In genomic region chr1:219308367-219308766, GRCh38 we compare ENCODE assay signal across 34 cellular contexts.
"Had no signal": no experiment of that assay in that cellular context is flagged by ENCODE, and none has a peak within 500 bp of the region (broad histone marks: within the 10 kb centered on the region; RNA-seq: fewer than 3 reads in every experiment).

No MANE protein-coding gene starts in this region.

- H3K4me3 ChIP-seq: MG63 had no signal

- DNase-seq: Karpas-422, Kasumi-1, MG63, MM.1S, MV-4-11, NCI-H1048, NCI-H1092, NCI-H1092 treated with DMSO at 0.1 percent for 48 hours, NCI-H1105, NCI-H1105 treated with DMSO at 0.1 percent for 48 hours, NCI-H1417, NCI-H1417 treated with DMSO at 0.1 percent for 48 hours, NCI-H1436, NCI-H1436 treated with DMSO at 0.1 percent for 48 hours, NCI-H146, NCI-H1694, NCI-H1694 treated with DMSO at 0.1 percent for 48 hours, NCI-H187, NCI-H187 treated with DMSO at 0.1 percent for 48 hours, NCI-H1930, NCI-H2029, NCI-H2029 treated with DMSO at 0.1 percent for 48 hours, NCI-H2081, NCI-H2081 treated with DMSO at 0.1 percent for 48 hours, NCI-H2107, NCI-H2171, NCI-H2171 treated with DMSO at 0.1 percent for 48 hours, NCI-H2227 treated with DMSO at 0.1 percent for 48 hours, NCI-H226, NCI-H345, NCI-H446, NCI-H446 treated with DMSO at 0.1 percent for 48 hours, NCI-H510A, NCI-H510A treated with DMSO at 0.1 percent for 48 hours had no signal

- H3K27me3 ChIP-seq: MG63 had no signal
